In the genomic region with DNA sequence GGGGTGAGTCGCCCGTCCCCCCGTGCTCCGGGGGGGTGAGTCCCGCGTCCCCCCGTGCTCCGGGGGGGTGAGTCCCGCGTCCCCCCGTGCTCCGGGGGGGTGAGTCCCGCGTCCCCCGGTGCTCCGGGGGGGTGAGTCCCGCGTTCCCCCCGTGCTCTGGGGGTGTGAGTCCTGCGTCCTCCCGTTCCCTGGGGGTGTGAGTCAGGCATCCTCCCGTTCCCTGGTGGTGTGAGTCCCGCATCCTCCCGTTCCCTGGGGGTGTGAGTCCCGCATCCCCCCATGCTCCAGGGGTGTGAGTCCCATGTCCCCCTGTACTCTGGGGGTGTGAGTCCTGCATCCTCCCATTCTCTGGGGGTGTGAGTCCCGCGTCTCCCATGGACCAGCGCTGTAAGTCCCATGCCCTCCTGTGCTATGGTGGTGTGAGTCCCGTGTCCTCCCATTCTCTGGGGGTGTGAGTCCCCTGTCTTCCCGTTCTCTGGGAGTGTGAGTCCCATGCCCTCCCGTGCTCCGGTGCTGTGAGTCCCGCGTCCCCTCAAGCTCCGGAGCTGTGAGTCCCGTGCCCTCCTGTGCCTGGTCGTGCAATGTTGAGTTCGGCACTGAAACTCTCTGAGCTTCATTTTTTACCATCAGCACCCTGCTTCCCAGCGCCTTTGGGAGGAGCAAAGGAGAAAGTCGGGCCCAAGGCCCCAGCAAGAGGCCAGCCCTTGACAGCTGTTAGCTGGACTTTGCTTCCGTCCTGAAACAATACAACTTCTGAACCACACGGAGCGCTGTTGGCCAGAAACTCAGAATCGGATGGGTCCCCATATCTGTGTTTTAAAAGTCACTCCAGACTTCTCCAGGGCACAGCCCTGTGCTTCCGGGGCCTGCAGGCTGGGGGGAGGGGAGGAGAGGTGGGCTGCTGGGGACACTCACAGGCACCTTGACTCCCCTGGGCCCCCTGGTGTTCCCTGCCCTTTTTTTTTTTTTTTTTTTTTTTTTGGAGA, we compare ENCODE assay signal across 8 cellular contexts. TPM values are rescaled to one million over a fixed set of nuclear protein-coding genes. Genes with fewer than 3 reads are reported as not detected.
DNase-seq lines count a peak whose midpoint lies in the region; ATAC-seq, FAIRE-seq and TF ChIP-seq lines count a peak whose summit lies in the region.

No MANE protein-coding gene starts in this region.

- peak; percentile 46 for TF ChIP-seq CTCF in GM06990 (IDR thresholded peaks at IDR 0.05; ENCODE audit: insufficient read depth, low read length, poor library complexity, severe bottlenecking)
- peak; percentile 53 for TF ChIP-seq CTCF in astrocyte of the spinal cord (IDR thresholded peaks at IDR 0.05; ENCODE audit: low read depth, low read length)
- peak; percentile 19 to 53 (median 36) for TF ChIP-seq CTCF in keratinocyte (optimal IDR thresholded peaks at IDR 0.05 in 1 of 3, IDR thresholded peaks at IDR 0.05 in 1 of 3, conservative IDR thresholded peaks at IDR 0.05 in 1 of 3; ENCODE audit: extremely low read depth in 1 of 3, insufficient read depth in 2 of 3, low read length in 3 of 3)
- peak; percentile 35 to 72 (median 53) for TF ChIP-seq CTCF in transverse colon (IDR thresholded peaks at IDR 0.05)

- dilution Hi-C loops in keratinocyte (cut with MboI; ENCODE audit: extremely low pct_ligation_motif_present, low sequenced_read_pairs): no loop called here

- H3K36me3 ChIP-seq in GM06990 (ENCODE audit: control insufficient read depth, insufficient read depth, low read length): no peaks in the 10 kb centered on the region; the same call in 1 of the 2 replicates
- no peaks in the 10 kb centered on the region for H3K36me3 ChIP-seq in keratinocyte (ENCODE audit: control insufficient read depth in 2 of 2, extremely low read depth in 1 of 2, insufficient read depth in 2 of 2, low read length in 2 of 2)
- H3K36me3 ChIP-seq in transverse colon: no peaks in the 10 kb centered on the region

- H3K9ac ChIP-seq in keratinocyte (ENCODE audit: control insufficient read depth, extremely low read depth, insufficient read depth, low read length): no peak overlapping the region

- no peak for FAIRE-seq in keratinocyte (lab: Jason Lieb, UNC)

- no peak for TF ChIP-seq POLR2A in transverse colon (IDR thresholded peaks at IDR 0.05)

- intact Hi-C loops in transverse colon (cut with DNase I; ENCODE audit: low total_unique reads): no loop called here

- peak; percentile 68 for DNase-seq in A172 (ENCODE audit: low spot score)
- DNase-seq in GM06990 (ENCODE audit: extremely low read depth, insufficient read length): no peak
- DNase-seq in NCI-H460 (ENCODE audit: extremely low read depth, low read depth): peak; percentile 31
- peak; percentile 38 for DNase-seq in astrocyte of the spinal cord (ENCODE audit: low read depth, low spot score)
- no peak for DNase-seq in keratinocyte (ENCODE audit: low read depth, low spot score)
- peak; percentile 89 for DNase-seq in transverse colon
- no peak for DNase-seq in activated CD4-positive, alpha-beta T cell treated with anti-CD3 and anti-CD28 coated beads for 1 hour

- no peaks in the 10 kb centered on the region for H3K4me1 ChIP-seq in keratinocyte (ENCODE audit: control insufficient read depth, extremely low read depth, insufficient read depth, low read length)
- peaks cover 0 to 12% (median 8%) of the 10 kb centered on the region in 4 donors for H3K4me1 ChIP-seq in transverse colon

- H3K79me2 ChIP-seq in keratinocyte (ENCODE audit: control insufficient read depth, insufficient read depth, low read length): no peaks in the 10 kb centered on the region

- ATAC-seq in GM18909 (IDR thresholded peaks at IDR 0.05; ENCODE audit: poor library complexity, unreplicated experiment): no peak

- no peak overlapping the region for H3K27ac ChIP-seq in keratinocyte (ENCODE audit: control insufficient read depth, insufficient read depth, low read length)
- H3K27ac ChIP-seq in transverse colon: no peak overlapping the region

- no peaks in the 10 kb centered on the region for H3K9me3 ChIP-seq in keratinocyte (ENCODE audit: control insufficient read depth, low read depth, low read length)
- H3K9me3 ChIP-seq in transverse colon: no peaks in the 10 kb centered on the region

- no peak overlapping the region for H2AFZ ChIP-seq in keratinocyte (ENCODE audit: control insufficient read depth, low read length)

- no peaks in the 10 kb centered on the region for H3K9me1 ChIP-seq in keratinocyte (ENCODE audit: control insufficient read depth, extremely low read depth, insufficient read depth, low read length)

- H3K4me2 ChIP-seq in keratinocyte (ENCODE audit: control insufficient read depth, extremely low read depth, insufficient read depth, low read depth, low read length): no peak overlapping the region

- 39 to 40% methylated on average over 4 to 24 of the region's 45 CpGs for WGBS in transverse colon (ENCODE audit: low coverage in 1 of 2), 2 donors

- H3K4me3 ChIP-seq in GM06990 (replicated peaks; ENCODE audit: low read depth, low read length): no peak overlapping the region
- H3K4me3 ChIP-seq in astrocyte of the spinal cord (ENCODE audit: low read depth, low read length): no peak overlapping the region
- H3K4me3 ChIP-seq in keratinocyte (ENCODE audit: control insufficient read depth in 2 of 3, extremely low read depth in 1 of 3, insufficient read depth in 2 of 3, low read depth in 1 of 3, low read length in 3 of 3): no peak overlapping the region
- H3K4me3 ChIP-seq in transverse colon: no peak overlapping the region

- no peaks in the 10 kb centered on the region for H4K20me1 ChIP-seq in keratinocyte (ENCODE audit: control insufficient read depth, extremely low read depth, insufficient read depth, low read length)

- H3K27me3 ChIP-seq in GM06990 (replicated peaks; ENCODE audit: control insufficient read depth, insufficient read depth, low read length) (no peaks in the 10 kb centered on the region; the same call in 1 of the 2 replicates), keratinocyte (ENCODE audit: control insufficient read depth, extremely low read depth, insufficient read depth, low read length) (peaks cover 20% of the 10 kb centered on the region), transverse colon (peaks cover 28% of the 10 kb centered on the region)

- in situ Hi-C loops in astrocyte of the spinal cord (cut with HindIII; ENCODE audit: low sequenced_read_pairs) (no loop called here), transverse colon (cut with MboI; ENCODE audit: low pct_ligation_motif_present in 1 of 4, low pct_unique_long_range_greater_than_20kb in 1 of 4, low sequenced_read_pairs in 3 of 4) (loop anchor here in 1 of 4 donors (25.0 kb wide), 1 partner anchor 121 kb away; no protein-coding TSS in a partner anchor)

- TF ChIP-seq EP300 in transverse colon (IDR thresholded peaks at IDR 0.05; ENCODE audit: low read depth): no peak

RNA-seq across cellular contexts. Expression of a gene that starts 11.5 kb away (rescaled TPM):
- total RNA-seq in A172 (2014; rRNA removed; shearing (Covaris generic)): 17.7 and 18.3 TPM in 2 replicates
- total RNA-seq in NCI-H460 (2014; rRNA removed; shearing (Covaris generic)): 12.8 and 13.6 TPM in 2 replicates
- polyA plus RNA-seq in NCI-H460 (2014; cell fraction: nucleus; rRNA removed): 23.9 and 28.3 TPM in 2 replicates
- 6.0 to 18.4 TPM (median 7.5 TPM) in 3 replicates for polyA plus RNA-seq in keratinocyte
- polyA plus RNA-seq in keratinocyte (2011; ENCODE audit: low read depth): 41.9 TPM
- 7.9 and 14.1 TPM in 2 replicates for polyA plus RNA-seq in keratinocyte (2011; cell fraction: cytosol; rRNA removed)
- polyA plus RNA-seq in keratinocyte (2011; cell fraction: nucleus; rRNA removed): 35.2 and 35.5 TPM in 2 replicates
- 19.7 and 27.8 TPM in 2 replicates for polyA plus RNA-seq in keratinocyte (2012; ENCODE audit: low replicate concordance)
- 5.9 to 16.2 TPM (median 6.5 TPM) in 3 replicates for polyA minus RNA-seq in keratinocyte
- polyA minus RNA-seq in keratinocyte (2011; cell fraction: cytosol; rRNA and poly(A)+ RNA removed): 12.9 TPM
- 14.8 and 14.9 TPM in 2 replicates for polyA minus RNA-seq in keratinocyte (2011; cell fraction: nucleus; rRNA and poly(A)+ RNA removed)
- total RNA-seq in transverse colon: 10 to 100 TPM; 17.9 to 50.5 (median 25.5) TPM

Comparison
In these comparisons a context has a peak if more than half of its experiments do, and no peak if none do; other contexts are left out.
1. DNase-seq: peak in A172 (single experiment), NCI-H460 (single experiment), astrocyte of the spinal cord (single experiment) and transverse colon (single experiment); none in GM06990 (single experiment), keratinocyte (single experiment) and activated CD4-positive, alpha-beta T cell treated with anti-CD3 and anti-CD28 coated beads for 1 hour (single experiment).
2. Peak in every context shown above with its lines, with median percentiles within 50 percentile points of each other: CTCF ChIP-seq.